Comparison of ENCODE assay signal across 26 cellular contexts in the genomic region with DNA sequence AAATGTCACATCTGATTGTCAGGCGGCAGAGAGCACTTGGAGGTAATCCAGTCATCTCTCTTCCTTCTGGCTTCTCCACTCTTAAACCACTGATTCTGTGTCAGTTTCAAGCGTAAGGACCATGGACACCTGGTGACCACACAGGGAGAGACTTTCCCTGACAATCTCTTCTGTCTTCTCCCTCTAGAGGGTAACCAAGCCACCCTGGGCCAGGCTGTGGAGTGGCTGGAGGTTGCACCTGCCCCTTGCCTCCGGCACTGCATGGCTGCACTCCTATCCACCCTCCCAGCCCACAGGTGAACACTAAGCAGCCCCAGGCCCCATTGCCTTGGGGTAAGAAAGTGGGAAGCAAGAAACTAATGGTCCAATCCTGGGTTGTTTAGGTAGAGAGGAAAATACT.
"Had no signal": no experiment of that assay in that cellular context is flagged by ENCODE, and none has a peak within 500 bp of the region (broad histone marks: within the 10 kb centered on the region; RNA-seq: fewer than 3 reads in every experiment).

No MANE protein-coding gene starts in this region.

- H3K4me2 ChIP-seq: KMS-11, PC-9 had no signal

- H3K27me3 ChIP-seq: brain microvascular endothelial cell had no signal

- FAIRE-seq: colon, RCC 7860 had no signal

- H3K27ac ChIP-seq: brain microvascular endothelial cell, KMS-11, PC-9, RWPE1, SJCRH30, SK-N-MC had no signal

- H3K36me3 ChIP-seq: brain microvascular endothelial cell, SJCRH30 had no signal

- DNase-seq: activated CD4-positive, alpha-beta T cell treated with anti-CD3 and anti-CD28 coated beads, Interleukin-2, amount 10 ng/mL, durations not matched to agents 24 days and 14 days; activated CD4-positive, alpha-beta T cell treated with anti-CD3 and anti-CD28 coated beads, Interleukin-2, amount 50 U/mL, for 4 hours; activated CD8-positive, alpha-beta T cell treated with anti-CD3 and anti-CD28 coated beads, Interleukin-2, amount 10 ng/mL, durations not matched to agents 7 days and 5 days; activated gamma-delta T cell; activated naive CD4-positive, alpha-beta T cell treated with anti-CD3 and anti-CD28 coated beads, Interleukin-2, amount 10 ng/mL, durations not matched to agents 7 days and 5 days; activated naive CD8-positive, alpha-beta T cell treated with anti-CD3 and anti-CD28 coated beads, Interleukin-2, amount 50 U/mL, for 24 hours; activated T-cell treated with anti-CD3 and anti-CD28 coated beads, Interleukin-2, amount 50 U/mL, for 24 hours; aorta; brain microvascular endothelial cell; central memory CD4-positive, alpha-beta T cell; MM.1S; MV-4-11; NCI-H1092; NCI-H1694; NCI-H1930; NCI-H2081 treated with DMSO at 0.1 percent for 48 hours; NCI-H226; NCI-H446 treated with DMSO at 0.1 percent for 48 hours; PC-9; Right ventricle myocardium superior; SJCRH30 had no signal

- H3K9me3 ChIP-seq: SJCRH30 had no signal

- ATAC-seq: activated CD8-positive, alpha-beta T cell treated with anti-CD3 and anti-CD28 coated beads, Interleukin-2, amount 10 ng/mL, durations not matched to agents 7 days and 5 days; activated naive CD8-positive, alpha-beta T cell treated with anti-CD3 and anti-CD28 coated beads, Interleukin-2, amount 50 U/mL, for 24 hours had no signal

- H2AFZ ChIP-seq: PC-9 had no signal

- H3K4me3 ChIP-seq: PC-9, SJCRH30, SK-N-MC had no signal
